Comparison of ENCODE assay signal across 21 cellular contexts in the genomic region with DNA sequence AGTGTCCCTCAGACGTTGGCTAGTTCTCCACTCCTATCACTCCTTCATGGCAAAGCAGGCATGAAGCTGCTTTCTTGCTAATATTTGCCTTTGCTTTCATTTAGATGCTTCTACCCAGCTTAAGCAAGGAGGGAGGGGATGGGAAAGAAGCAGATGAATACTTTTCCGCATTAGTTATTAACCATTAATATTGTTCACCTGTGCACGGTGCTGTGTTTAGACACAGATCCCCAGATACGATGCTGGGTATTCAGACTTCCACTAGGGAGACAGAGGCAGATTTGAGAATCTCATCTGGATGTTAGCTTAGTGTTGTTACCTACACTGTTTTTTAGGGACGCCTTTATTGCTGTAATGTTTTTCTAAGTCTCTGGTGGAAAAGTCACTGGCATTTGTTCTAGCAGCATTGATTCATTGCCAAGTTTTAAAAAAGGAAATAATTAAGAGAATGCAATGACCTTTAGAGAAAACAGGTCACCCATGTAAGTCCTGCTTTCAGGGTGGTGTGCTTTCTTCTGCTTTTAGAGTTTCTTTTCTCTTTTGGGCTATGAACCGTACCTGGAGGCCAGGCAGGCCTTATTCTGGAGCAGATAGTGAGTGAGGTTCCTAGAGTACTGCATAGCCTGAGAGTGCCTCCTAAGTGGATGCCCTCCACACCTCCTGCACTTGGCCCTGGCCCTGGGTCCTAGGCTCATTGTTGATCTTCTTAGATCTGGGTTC. TPM values are rescaled to one million over a fixed set of nuclear protein-coding genes. Genes with fewer than 3 reads are reported as not detected.
DNase-seq lines count a peak whose midpoint lies in the region; ATAC-seq, FAIRE-seq and TF ChIP-seq lines count a peak whose summit lies in the region.
"Had no signal": no experiment of that assay in that cellular context is flagged by ENCODE, and none has a peak within 500 bp of the region (broad histone marks: within the 10 kb centered on the region; RNA-seq: fewer than 3 reads in every experiment).

No MANE protein-coding gene starts in this region.

- H3K4me3 ChIP-seq in kidney (ENCODE audit: low read length in 2 of 2), result no peak overlapping the region
- H3K4me3 ChIP-seq in naive thymus-derived CD4-positive, alpha-beta T cell (ENCODE audit: low read length), result no peak overlapping the region
- H3K4me3 ChIP-seq: PC-9, tibial artery had no signal

- H3K4me1 Mint-ChIP-seq in stimulated activated memory B cell treated with anti-CD40 and anti-IgM and Interleukin-4, amounts not matched to agents 10 μg/mL and 1 μg/mL and 100 μg/mL, for 72 hours, result peaks cover 30% of the 10 kb centered on the region
- peaks cover 12% of the 10 kb centered on the region for H3K4me1 Mint-ChIP-seq in activated CD8-positive, alpha-beta T cell treated with anti-CD3 and anti-CD28 coated beads, Interleukin-2, amount 10 ng/mL, durations not matched to agents 7 days and 5 days (ENCODE audit: low read depth)
- no peaks in the 10 kb centered on the region for H3K4me1 Mint-ChIP-seq in CD4-positive, alpha-beta T cell (ENCODE audit: low read depth)
- H3K4me1 Mint-ChIP-seq in naive thymus-derived CD4-positive, alpha-beta T cell, result peaks cover 0 to 12% (median 0%) of the 10 kb centered on the region in 7 donors

- no peak overlapping the region for H3K9ac ChIP-seq in kidney (ENCODE audit: low read length in 2 of 2)

- CTCF ChIA-PET in activated CD8-positive, alpha-beta T cell treated with anti-CD3 and anti-CD28 coated beads, Interleukin-2, amount 10 ng/mL, durations not matched to agents 7 days and 5 days (lab: Charles Lee), result no interaction called here
- CTCF ChIA-PET in CD4-positive, alpha-beta T cell (lab: Charles Lee), result no interaction called here
- CTCF ChIA-PET in naive thymus-derived CD4-positive, alpha-beta T cell (lab: Charles Lee), result no interaction called here

- H3K27ac ChIP-seq in kidney (ENCODE audit: low read depth in 2 of 2, low read length in 2 of 2), result peak overlapping the region; percentile 29 to 37
- no peak overlapping the region for H3K27ac ChIP-seq in CD4-positive, alpha-beta T cell (ENCODE audit: low read depth, low read length)
- H3K27ac ChIP-seq in naive thymus-derived CD4-positive, alpha-beta T cell (ENCODE audit: low read depth, low read length), result no peak overlapping the region
- H3K27ac ChIP-seq: PC-9, tibial artery had no signal

- H3K9me3 Mint-ChIP-seq in stimulated activated memory B cell treated with anti-CD40 and anti-IgM and Interleukin-4, amounts not matched to agents 10 μg/mL and 1 μg/mL and 100 μg/mL, for 72 hours, result no peaks in the 10 kb centered on the region
- H3K9me3 Mint-ChIP-seq in activated CD8-positive, alpha-beta T cell treated with anti-CD3 and anti-CD28 coated beads, Interleukin-2, amount 10 ng/mL, durations not matched to agents 7 days and 5 days (ENCODE audit: insufficient read depth), result no peaks in the 10 kb centered on the region
- H3K9me3 Mint-ChIP-seq in CD4-positive, alpha-beta T cell, result no peaks in the 10 kb centered on the region
- H3K9me3 Mint-ChIP-seq in naive thymus-derived CD4-positive, alpha-beta T cell, result no peaks in the 10 kb centered on the region

- peak; percentile 34 for ATAC-seq in GM19468 (IDR thresholded peaks at IDR 0.05; ENCODE audit: extremely low read depth, unreplicated experiment)
- ATAC-seq in stimulated activated memory B cell treated with anti-CD40 and anti-IgM and Interleukin-4, amounts not matched to agents 10 μg/mL and 1 μg/mL and 100 μg/mL, for 72 hours, result peak; percentile 90
- no peak for ATAC-seq in activated CD8-positive, alpha-beta T cell treated with anti-CD3 and anti-CD28 coated beads, Interleukin-2, amount 10 ng/mL, durations not matched to agents 7 days and 5 days
- ATAC-seq in CD4-positive, alpha-beta T cell (ENCODE audit: poor library complexity), result no peak
- ATAC-seq in naive thymus-derived CD4-positive, alpha-beta T cell, result no peak
- ATAC-seq: T-helper 17 cell had no signal

- no peak for FAIRE-seq in kidney (lab: Jason Lieb, UNC)
- FAIRE-seq: islet of Langerhans had no signal

- H3K27ac Mint-ChIP-seq in stimulated activated memory B cell treated with anti-CD40 and anti-IgM and Interleukin-4, amounts not matched to agents 10 μg/mL and 1 μg/mL and 100 μg/mL, for 72 hours, result peak overlapping the region; percentile 67
- no peak overlapping the region for H3K27ac Mint-ChIP-seq in activated CD8-positive, alpha-beta T cell treated with anti-CD3 and anti-CD28 coated beads, Interleukin-2, amount 10 ng/mL, durations not matched to agents 7 days and 5 days
- H3K27ac Mint-ChIP-seq in CD4-positive, alpha-beta T cell, result no peak overlapping the region
- peak overlapping the region in 1 of 9 donors; percentile 20 for H3K27ac Mint-ChIP-seq in naive thymus-derived CD4-positive, alpha-beta T cell
- H3K27ac Mint-ChIP-seq: T-helper 17 cell had no signal

- peak overlapping the region; percentile 5 for H3K4me3 Mint-ChIP-seq in stimulated activated memory B cell treated with anti-CD40 and anti-IgM and Interleukin-4, amounts not matched to agents 10 μg/mL and 1 μg/mL and 100 μg/mL, for 72 hours
- no peak overlapping the region for H3K4me3 Mint-ChIP-seq in activated CD8-positive, alpha-beta T cell treated with anti-CD3 and anti-CD28 coated beads, Interleukin-2, amount 10 ng/mL, durations not matched to agents 7 days and 5 days
- no peak overlapping the region for H3K4me3 Mint-ChIP-seq in CD4-positive, alpha-beta T cell
- H3K4me3 Mint-ChIP-seq in naive thymus-derived CD4-positive, alpha-beta T cell, result no peak overlapping the region
- H3K4me3 Mint-ChIP-seq: T-helper 17 cell had no signal

- TF ChIP-seq CTCF in kidney (IDR thresholded peaks at IDR 0.05; ENCODE audit: borderline replicate concordance, extremely low read depth, insufficient read depth), result no peak
- no peak for TF ChIP-seq CTCF in CD4-positive, alpha-beta T cell (IDR thresholded peaks at IDR 0.05)

- H3K27me3 ChIP-seq in CD4-positive, alpha-beta T cell (ENCODE audit: control insufficient read depth, insufficient read depth, low read length), result no peaks in the 10 kb centered on the region
- no peaks in the 10 kb centered on the region for H3K27me3 ChIP-seq in naive thymus-derived CD4-positive, alpha-beta T cell (ENCODE audit: control insufficient read depth in 2 of 2, insufficient read depth in 2 of 2, low read length in 2 of 2)
- H3K27me3 ChIP-seq: tibial artery had no signal

- H3K27me3 Mint-ChIP-seq in stimulated activated memory B cell treated with anti-CD40 and anti-IgM and Interleukin-4, amounts not matched to agents 10 μg/mL and 1 μg/mL and 100 μg/mL, for 72 hours, result no peaks in the 10 kb centered on the region
- H3K27me3 Mint-ChIP-seq in activated CD8-positive, alpha-beta T cell treated with anti-CD3 and anti-CD28 coated beads, Interleukin-2, amount 10 ng/mL, durations not matched to agents 7 days and 5 days (ENCODE audit: low read depth), result peaks cover 7% of the 10 kb centered on the region
- peaks cover 4% of the 10 kb centered on the region for H3K27me3 Mint-ChIP-seq in CD4-positive, alpha-beta T cell
- peaks cover 0 to 13% (median 0%) of the 10 kb centered on the region in 5 donors for H3K27me3 Mint-ChIP-seq in naive thymus-derived CD4-positive, alpha-beta T cell

- H3K9me3 ChIP-seq in kidney (ENCODE audit: control insufficient read depth in 1 of 2, low read length in 2 of 2), result no peaks in the 10 kb centered on the region
- H3K9me3 ChIP-seq in CD4-positive, alpha-beta T cell (ENCODE audit: control insufficient read depth, low read length), result no peaks in the 10 kb centered on the region
- no peaks in the 10 kb centered on the region for H3K9me3 ChIP-seq in naive thymus-derived CD4-positive, alpha-beta T cell (ENCODE audit: control insufficient read depth in 2 of 3, low read length in 3 of 3)
- H3K9me3 ChIP-seq: tibial artery had no signal

- DNase-seq in dermis blood vessel endothelial cell (peak; percentile 73), kidney (no peak), NCI-H187 (lab: John Stamatoyannopoulos, UW) (no peak)
- no peak for DNase-seq in activated CD8-positive, alpha-beta T cell treated with anti-CD3 and anti-CD28 coated beads, Interleukin-2, amount 10 ng/mL, durations not matched to agents 7 days and 5 days
- no peak for DNase-seq in CD4-positive, alpha-beta T cell
- no peak for DNase-seq in naive thymus-derived CD4-positive, alpha-beta T cell
- DNase-seq: activated naive CD4-positive, alpha-beta T cell treated with Interleukin-2 at 50 U/mL for 16 hours; anterior cingulate cortex; DMS79 treated with DMSO at 0.1 percent for 48 hours; effector memory CD4-positive, alpha-beta T cell; midbrain; NCI-H1417 treated with DMSO at 0.1 percent for 48 hours; NCI-H2171; NCI-H748 treated with DMSO at 0.1 percent for 48 hours; PC-9; stimulated activated CD4-positive, alpha-beta T cell treated with anti-CD3 and anti-CD28 coated beads, Interleukin-15, amount 100 ng/mL, for 24 hours; T-helper 17 cell; tibial artery had no signal

- no peaks in the 10 kb centered on the region for H3K36me3 ChIP-seq in kidney (ENCODE audit: control insufficient read depth in 1 of 2, insufficient read depth in 2 of 2, low read length in 2 of 2)
- no peaks in the 10 kb centered on the region for H3K36me3 ChIP-seq in naive thymus-derived CD4-positive, alpha-beta T cell (ENCODE audit: control insufficient read depth in 2 of 3, insufficient read depth in 3 of 3, low read length in 3 of 3)
- H3K36me3 ChIP-seq: tibial artery had no signal

- intact Hi-C loops in kidney (cut with DNase I), result no loop called here
- intact Hi-C loops in CD4-positive, alpha-beta T cell (cut with DNase I, micrococcal nuclease), result no loop called here
- intact Hi-C loops in naive thymus-derived CD4-positive, alpha-beta T cell (cut with micrococcal nuclease), result no loop called here

- H3K36me3 Mint-ChIP-seq in stimulated activated memory B cell treated with anti-CD40 and anti-IgM and Interleukin-4, amounts not matched to agents 10 μg/mL and 1 μg/mL and 100 μg/mL, for 72 hours, result peaks cover 5% of the 10 kb centered on the region
- H3K36me3 Mint-ChIP-seq in activated CD8-positive, alpha-beta T cell treated with anti-CD3 and anti-CD28 coated beads, Interleukin-2, amount 10 ng/mL, durations not matched to agents 7 days and 5 days (ENCODE audit: low read depth), result no peaks in the 10 kb centered on the region
- H3K36me3 Mint-ChIP-seq in CD4-positive, alpha-beta T cell (ENCODE audit: low read depth), result no peaks in the 10 kb centered on the region
- H3K36me3 Mint-ChIP-seq in naive thymus-derived CD4-positive, alpha-beta T cell, result peaks cover 0 to 13% (median 0%) of the 10 kb centered on the region in 5 donors

- H3K4me1 ChIP-seq in kidney (ENCODE audit: control insufficient read depth in 1 of 2, insufficient read depth in 1 of 2, low read depth in 1 of 2, low read length in 2 of 2), result peaks cover 5 to 8% of the 10 kb centered on the region in 2 donors
- H3K4me1 ChIP-seq in naive thymus-derived CD4-positive, alpha-beta T cell (ENCODE audit: control insufficient read depth in 2 of 2, insufficient read depth in 2 of 2, low read length in 2 of 2), result no peaks in the 10 kb centered on the region
- H3K4me1 ChIP-seq: tibial artery had no signal

- POLR2A ChIA-PET in activated CD8-positive, alpha-beta T cell treated with anti-CD3 and anti-CD28 coated beads, Interleukin-2, amount 10 ng/mL, durations not matched to agents 7 days and 5 days (lab: Charles Lee), result no interaction called here
- POLR2A ChIA-PET in CD4-positive, alpha-beta T cell (lab: Charles Lee), result no interaction called here
- POLR2A ChIA-PET in naive thymus-derived CD4-positive, alpha-beta T cell (lab: Charles Lee), result no interaction called here

RNA-seq across cellular contexts. Expression of gene MYZAP, which starts 55.5 kb away (rescaled TPM):
- 82.5 and 94.7 TPM in 2 replicates for total RNA-seq in dermis blood vessel endothelial cell
- total RNA-seq in kidney, result 3.3 TPM
- polyA plus RNA-seq in kidney (ENCODE audit: insufficient read depth, low read depth, low replicate concordance), result 6.1 TPM
- total RNA-seq in activated CD8-positive, alpha-beta T cell treated with anti-CD3 and anti-CD28 coated beads, Interleukin-2, amount 10 ng/mL, durations not matched to agents 7 days and 5 days, result not detected
- total RNA-seq in CD4-positive, alpha-beta T cell, result 1 to 10 TPM in 1 of 2 experiments, under 1 TPM in 1; 0.66 to 1.1 TPM
- 1 to 10 TPM in 4 of 5 experiments, not detected in 1; 1.1 to 2.2 (median 1.7) TPM for total RNA-seq in naive thymus-derived CD4-positive, alpha-beta T cell
- polyA plus RNA-seq in naive thymus-derived CD4-positive, alpha-beta T cell, result 1 to 10 TPM; 4.2 to 9.7 TPM

RNA-seq across cellular contexts. Expression of gene POLR2M, which starts 59.3 kb away (rescaled TPM):
- total RNA-seq in dermis blood vessel endothelial cell (178 and 224 TPM in 2 replicates), kidney (77.0 TPM)
- 16.5 TPM for polyA plus RNA-seq in kidney (ENCODE audit: insufficient read depth, low read depth, low replicate concordance)
- 10 to 100 TPM; 61.8 to 74.8 TPM for total RNA-seq in activated CD8-positive, alpha-beta T cell treated with anti-CD3 and anti-CD28 coated beads, Interleukin-2, amount 10 ng/mL, durations not matched to agents 7 days and 5 days
- 100 to 1,000 TPM in 1 of 2 experiments, 10 to 100 TPM in 1; 88.5 to 109 TPM for total RNA-seq in CD4-positive, alpha-beta T cell
- 100 to 1,000 TPM in 2 of 5 experiments, 10 to 100 TPM in 3; 67.0 to 105 (median 82.9) TPM for total RNA-seq in naive thymus-derived CD4-positive, alpha-beta T cell
- polyA plus RNA-seq in naive thymus-derived CD4-positive, alpha-beta T cell, result 10 to 100 TPM; 60.4 to 74.9 TPM

Comparison
In these comparisons a context has a peak if more than half of its experiments do, and no peak if none do; other contexts are left out.
1. ATAC-seq: peak in GM19468 (single experiment) and stimulated activated memory B cell treated with anti-CD40 and anti-IgM and Interleukin-4, amounts not matched to agents 10 μg/mL and 1 μg/mL and 100 μg/mL, for 72 hours (single experiment); none in activated CD8-positive, alpha-beta T cell treated with anti-CD3 and anti-CD28 coated beads, Interleukin-2, amount 10 ng/mL, durations not matched to agents 7 days and 5 days (single experiment), CD4-positive, alpha-beta T cell (single experiment) and naive thymus-derived CD4-positive, alpha-beta T cell (single experiment).
2. H3K27ac ChIP-seq: peak in kidney (2 of 2); none in CD4-positive, alpha-beta T cell (single experiment) and naive thymus-derived CD4-positive, alpha-beta T cell (single experiment).
3. RNA of gene MYZAP, which starts 55.5 kb away (total RNA-seq): 82.5 to 94.7 TPM in dermis blood vessel endothelial cell; 3.3 TPM in kidney (single experiment), 1.1 to 2.2 TPM in naive thymus-derived CD4-positive, alpha-beta T cell, 0.66 to 1.1 TPM in CD4-positive, alpha-beta T cell and not detected in activated CD8-positive, alpha-beta T cell treated with anti-CD3 and anti-CD28 coated beads, Interleukin-2, amount 10 ng/mL, durations not matched to agents 7 days and 5 days; every median in the first group is over 10 times any median in the second.